Comparison of ENCODE assay signal across 22 cellular contexts in genomic region chr5:136720674-136721073, GRCh38.
DNase-seq lines count a peak whose midpoint lies in the region; ATAC-seq, FAIRE-seq and TF ChIP-seq lines count a peak whose summit lies in the region.
"Had no signal": no experiment of that assay in that cellular context is flagged by ENCODE, and none has a peak within 500 bp of the region (broad histone marks: within the 10 kb centered on the region; RNA-seq: fewer than 3 reads in every experiment).

No MANE protein-coding gene starts in this region.

- H3K4me2 ChIP-seq in K562 (ENCODE audit: insufficient read depth, low read length): no peak overlapping the region
- H3K4me2 ChIP-seq: BLaER1 had no signal

- ATAC-seq in K562: no peak

- H3K36me3 ChIP-seq in HEK293 (ENCODE audit: control insufficient read depth in 2 of 2, insufficient read depth in 1 of 2, low read length in 2 of 2): no peaks in the 10 kb centered on the region
- no peaks in the 10 kb centered on the region for H3K36me3 ChIP-seq in K562 (ENCODE audit: control insufficient read depth, insufficient read depth, low read length)
- H3K36me3 ChIP-seq: BE2C, BLaER1 had no signal

- CTCF ChIA-PET in HEK293 (lab: Yijun Ruan, JAX): no interaction called here
- CTCF ChIA-PET in K562 (lab: Yijun Ruan, JAX; ENCODE audit: low intra/inter-chr PET ratio): no interaction called here

- H3K27me3 ChIP-seq in K562 (ENCODE audit: control insufficient read depth in 2 of 2, insufficient read depth in 2 of 2, low read length in 2 of 2): no peaks in the 10 kb centered on the region
- H3K27me3 ChIP-seq: BE2C, BLaER1 had no signal

- no peaks in the 10 kb centered on the region for H4K20me1 ChIP-seq in K562 (replicated peaks; ENCODE audit: control insufficient read depth, insufficient read depth, low read length)
- H4K20me1 ChIP-seq: BLaER1 had no signal

- TF ChIP-seq CTCF in HEK293 (tag by site-specific recombination; IDR thresholded peaks at IDR 0.05) (no peak), K562 (IDR thresholded peaks at IDR 0.05 in 2 of 3, conservative IDR thresholded peaks at IDR 0.05 in 1 of 3; ENCODE audit: insufficient read depth in 2 of 3, low read depth in 1 of 3, low read length in 3 of 3) (no peak)

- H3K27ac ChIP-seq in HEK293 (ENCODE audit: extremely low read depth, low read depth, low read length) (no peak overlapping the region), K562 (ENCODE audit: extremely low read depth, low read depth, low read length) (no peak overlapping the region)
- H3K27ac ChIP-seq: BLaER1 had no signal

- no peak for TF ChIP-seq RAD21 in K562 (CRISPR knock-in tag; conservative IDR thresholded peaks at IDR 0.05 in 1 of 2, IDR thresholded peaks at IDR 0.05 in 1 of 2)

- H2AFZ ChIP-seq in K562 (ENCODE audit: low read depth, low read length): no peak overlapping the region

- H3K4me3 ChIP-seq in HEK293 (ENCODE audit: low read depth, low read length) (no peak overlapping the region), K562 (no peak overlapping the region)
- H3K4me3 ChIP-seq: BLaER1 had no signal

- WGBS in K562 (ENCODE audit: insufficient coverage, low coverage, missing lambda C conversion rate): 3% methylated on average over 2 of the region's 2 CpGs

- no peak for TF ChIP-seq POLR2A in K562 (conservative IDR thresholded peaks at IDR 0.05)

- H3K4me1 ChIP-seq in HEK293 (ENCODE audit: control insufficient read depth, insufficient read depth, low read length): no peaks in the 10 kb centered on the region
- no peaks in the 10 kb centered on the region; a peak in 1 of 5 replicates for H3K4me1 ChIP-seq in K562 (replicated peaks in 1 of 2; ENCODE audit: control insufficient read depth in 2 of 2, insufficient read depth in 2 of 2, low read length in 2 of 2)
- H3K4me1 ChIP-seq: BE2C, BLaER1 had no signal

- H3K79me2 ChIP-seq in K562 (ENCODE audit: control insufficient read depth, insufficient read depth, low read length): no peaks in the 10 kb centered on the region

- no peaks in the 10 kb centered on the region for H3K9me1 ChIP-seq in K562 (ENCODE audit: control insufficient read depth, insufficient read depth, low read length)

- POLR2A ChIA-PET in HEK293 (lab: Yijun Ruan, JAX): interaction anchor here (0.7 kb wide), 1 partner anchor 9 kb away, joined by 3 read pairs; no protein-coding TSS in a partner anchor
- POLR2A ChIA-PET in K562 (lab: Yijun Ruan, JAX): interaction anchor here (0.6 to 1.5 kb wide), 3 partner anchors 11 to 14 kb away, joined by 3 to 4 read pairs (median 4); no protein-coding TSS in a partner anchor

- no peaks in the 10 kb centered on the region for H3K9me3 ChIP-seq in HEK293 (ENCODE audit: control insufficient read depth, insufficient read depth, low read depth, low read length)
- H3K9me3 ChIP-seq in K562 (replicated peaks; ENCODE audit: control insufficient read depth, insufficient read depth, low read depth, low read length): no peaks in the 10 kb centered on the region
- H3K9me3 ChIP-seq: BE2C, BLaER1 had no signal

- H3K9ac ChIP-seq in K562 (ENCODE audit: insufficient read depth in 1 of 2, low read depth in 2 of 2, low read length in 2 of 2): no peak overlapping the region
- H3K9ac ChIP-seq: BLaER1 had no signal

- in situ Hi-C loops in K562 (cut with MboI): no loop called here

- TF ChIP-seq EP300 in K562 (IDR thresholded peaks at IDR 0.05; ENCODE audit: low read length): no peak

- DNase-seq in NCI-H524 (lab: John Stamatoyannopoulos, UW) (peak; percentile 52 to 80), K562 (ENCODE audit: extremely low read depth in 1 of 4, low spot score in 3 of 4) (peak in 1 of 4 experiments; percentile 11), DMS53 (lab: John Stamatoyannopoulos, UW) (no peak), OCI-M2 (lab: John Stamatoyannopoulos, UW; ENCODE audit: unreplicated experiment) (no peak)
- DNase-seq: 8988T; ACHN; BE2C; C1 segment of cervical spinal cord; CD4-positive, alpha-beta memory T cell; CD4-positive, CD25-positive, alpha-beta regulatory T cell; CD8-positive, alpha-beta memory T cell; COR-L47; DMS 273 treated with DMSO at 0.1 percent for 48 hours; DMS153; DMS79 treated with DMSO at 0.1 percent for 48 hours; GF-D8 had no signal

- no peak for FAIRE-seq in K562 (lab: Jason Lieb, UNC)
- FAIRE-seq: A204.1, G401.6, GM12891, GM19239 had no signal

- intact Hi-C loops in K562 (cut with micrococcal nuclease): no loop called here

- no TSS peak for BruUV-seq in K562 (replicated peaks; lab: Mats Ljungman, UMichigan)

TF ChIP-seq in HEK293, 187 proteins besides CTCF, POLR2A, EP300 and RAD21:
- TF ChIP-seq ZBTB48 (tag by site-specific recombination; IDR thresholded peaks at IDR 0.05) (no peak), REST (tag by site-specific recombination; IDR thresholded peaks at IDR 0.05) (peak; percentile 71), SCRT2 (tag by site-specific recombination; IDR thresholded peaks at IDR 0.05) (no peak), ZNF514 (tag by site-specific recombination; IDR thresholded peaks at IDR 0.05) (no peak), ZBTB20 (tag by site-specific recombination; IDR thresholded peaks at IDR 0.05) (no peak), ZNF785 (tag by site-specific recombination; IDR thresholded peaks at IDR 0.05) (no peak)

TF ChIP-seq in K562, 482 proteins besides CTCF, POLR2A, EP300 and RAD21 (continues in another document):
- TF ChIP-seq ZNF140 (CRISPR knock-in tag; IDR thresholded peaks at IDR 0.05) (no peak), CCNT2 (IDR thresholded peaks at IDR 0.05; ENCODE audit: borderline replicate concordance, extremely low read depth, insufficient read length, low read depth, low read length) (no peak), ATF4 (CRISPR knock-in tag; IDR thresholded peaks at IDR 0.05) (no peak), KLF6 (CRISPR knock-in tag; IDR thresholded peaks at IDR 0.05; ENCODE audit: borderline replicate concordance) (no peak), RB1 (IDR thresholded peaks at IDR 0.05; ENCODE audit: low read depth) (no peak), ZNF407 (IDR thresholded peaks at IDR 0.05; ENCODE audit: low read depth) (no peak), SOX6 (IDR thresholded peaks at IDR 0.05) (peak; percentile 52; the same call in 1 of the 2 replicates), ZNF766 (CRISPR knock-in tag; conservative IDR thresholded peaks at IDR 0.05) (peak; percentile 53; the same call in 1 of the 2 replicates), ARID1B (IDR thresholded peaks at IDR 0.05) (peak; percentile 29; the same call in 1 of the 2 replicates), SIRT6 (IDR thresholded peaks at IDR 0.05; ENCODE audit: low read depth, low read length) (no peak)

Comparison
In these comparisons a context has a peak if more than half of its experiments do, and no peak if none do; other contexts are left out.
1. DNase-seq: peak in NCI-H524 (2 of 2); none in DMS53 (single experiment) and OCI-M2 (single experiment).
2. Of the 44 proteins assayed by ChIP-seq in both K562 and HEK293: peak only in K562: none; only in HEK293: REST; in both: none; in neither: 43.